13 cellular contexts compared by ENCODE assay signal in genomic region chr9:136401173-136401922, GRCh38. TPM values are rescaled to one million over a fixed set of nuclear protein-coding genes. Genes with fewer than 3 reads are reported as not detected.
A peak's percentile ranks its signal among the peaks of the same experiment; 100 is the strongest.
DNase-seq lines count a peak whose midpoint lies in the region; ATAC-seq and TF ChIP-seq lines count a peak whose summit lies in the region.
"Had no signal": no experiment of that assay in that cellular context is flagged by ENCODE, and none has a peak within 500 bp of the region (broad histone marks: within the 10 kb centered on the region; RNA-seq: fewer than 3 reads in every experiment).

No MANE protein-coding gene starts in this region.

- peak overlapping the region; percentile 98 for H3K27ac ChIP-seq in VCaP
- H3K27ac ChIP-seq: suprapubic skin had no signal

- H3K27me3 Mint-ChIP-seq in stimulated activated naive CD8-positive, alpha-beta T cell treated with anti-CD3 and anti-CD28 coated beads, Interleukin-15, Interleukin-2, amounts not matched to agents 100 ng/mL and 50 ng/mL, for 24 hours, result no peaks in the 10 kb centered on the region
- H3K27me3 Mint-ChIP-seq in endothelial cell (ENCODE audit: unreplicated experiment) (peaks cover 18% of the 10 kb centered on the region), type B pancreatic cell (no peaks in the 10 kb centered on the region)

- DNase-seq in stimulated activated naive CD8-positive, alpha-beta T cell treated with anti-CD3 and anti-CD28 coated beads, Interleukin-15, Interleukin-2, amounts not matched to agents 100 U/mL and 50 U/mL, for 24 hours, result no peak
- no peak for DNase-seq in endothelial cell (ENCODE audit: low spot score)
- no peak for DNase-seq in type B pancreatic cell (ENCODE audit: extremely low spot score, unreplicated experiment)
- DNase-seq in midbrain (lab: John Stamatoyannopoulos, UW), result no peak
- DNase-seq in NCI-H2081 treated with DMSO at 0.1 percent for 48 hours (lab: John Stamatoyannopoulos, UW), result no peak
- DNase-seq: activated CD4-positive, CD25-positive, alpha-beta regulatory T cell treated with anti-CD3 and anti-CD28 coated beads, Interleukin-2, amount 50 U/mL, for 72 hours; adrenal gland; dermis blood vessel endothelial cell; NCI-H2107 had no signal

- ATAC-seq in stimulated activated naive CD8-positive, alpha-beta T cell treated with anti-CD3 and anti-CD28 coated beads, Interleukin-15, Interleukin-2, amounts not matched to agents 100 U/mL and 50 U/mL, for 24 hours, result no peak
- ATAC-seq in HG03378 (IDR thresholded peaks at IDR 0.05; ENCODE audit: unreplicated experiment), result no peak

- H3K9me3 Mint-ChIP-seq in stimulated activated naive CD8-positive, alpha-beta T cell treated with anti-CD3 and anti-CD28 coated beads, Interleukin-15, Interleukin-2, amounts not matched to agents 100 ng/mL and 50 ng/mL, for 24 hours, result no peaks in the 10 kb centered on the region
- H3K9me3 Mint-ChIP-seq in endothelial cell (ENCODE audit: unreplicated experiment) (no peaks in the 10 kb centered on the region), type B pancreatic cell (no peaks in the 10 kb centered on the region)

- H3K27ac Mint-ChIP-seq in stimulated activated naive CD8-positive, alpha-beta T cell treated with anti-CD3 and anti-CD28 coated beads, Interleukin-15, Interleukin-2, amounts not matched to agents 100 ng/mL and 50 ng/mL, for 24 hours, result peak overlapping the region; percentile 50
- H3K27ac Mint-ChIP-seq in endothelial cell (ENCODE audit: unreplicated experiment), result no peak overlapping the region
- peak overlapping the region; percentile 11 for H3K27ac Mint-ChIP-seq in type B pancreatic cell

- peaks cover 65% of the 10 kb centered on the region for H3K4me1 Mint-ChIP-seq in stimulated activated naive CD8-positive, alpha-beta T cell treated with anti-CD3 and anti-CD28 coated beads, Interleukin-15, Interleukin-2, amounts not matched to agents 100 ng/mL and 50 ng/mL, for 24 hours (ENCODE audit: low read depth)
- H3K4me1 Mint-ChIP-seq in endothelial cell (ENCODE audit: unreplicated experiment), result peaks cover 7% of the 10 kb centered on the region
- peaks cover 7% of the 10 kb centered on the region for H3K4me1 Mint-ChIP-seq in type B pancreatic cell (ENCODE audit: unreplicated experiment)

- no peak overlapping the region for H3K4me3 Mint-ChIP-seq in stimulated activated naive CD8-positive, alpha-beta T cell treated with anti-CD3 and anti-CD28 coated beads, Interleukin-15, Interleukin-2, amounts not matched to agents 100 ng/mL and 50 ng/mL, for 24 hours
- H3K4me3 Mint-ChIP-seq in endothelial cell (ENCODE audit: unreplicated experiment), result peak overlapping the region; percentile 37
- H3K4me3 Mint-ChIP-seq in type B pancreatic cell, result peak overlapping the region; percentile 55

- peaks cover 51% of the 10 kb centered on the region for H3K36me3 Mint-ChIP-seq in stimulated activated naive CD8-positive, alpha-beta T cell treated with anti-CD3 and anti-CD28 coated beads, Interleukin-15, Interleukin-2, amounts not matched to agents 100 ng/mL and 50 ng/mL, for 24 hours (ENCODE audit: low read depth)
- peaks cover 22% of the 10 kb centered on the region for H3K36me3 Mint-ChIP-seq in endothelial cell (ENCODE audit: low read depth, unreplicated experiment)
- H3K36me3 Mint-ChIP-seq in type B pancreatic cell, result no peaks in the 10 kb centered on the region

- TF ChIP-seq CTCF in VCaP (conservative IDR thresholded peaks at IDR 0.05) (no peak), endothelial cell (IDR thresholded peaks at IDR 0.05; ENCODE audit: unreplicated experiment) (no peak), type B pancreatic cell (conservative IDR thresholded peaks at IDR 0.05) (no peak)

RNA-seq across cellular contexts. Expression of gene SNAPC4, which starts 1.4 kb away (rescaled TPM):
- total RNA-seq in endothelial cell (ENCODE audit: unreplicated experiment), result 13.5 TPM
- total RNA-seq in type B pancreatic cell (ENCODE audit: low replicate concordance), result 14.4 and 15.7 TPM in 2 replicates

RNA-seq across cellular contexts. Expression of gene ENTR1, which starts 9.1 kb away (rescaled TPM):
- total RNA-seq in endothelial cell (ENCODE audit: unreplicated experiment), result 45.0 TPM
- 49.4 and 77.9 TPM in 2 replicates for total RNA-seq in type B pancreatic cell (ENCODE audit: low replicate concordance)

RNA-seq across cellular contexts. Expression of gene PMPCA, which starts 9.1 kb away (rescaled TPM):
- total RNA-seq in endothelial cell (ENCODE audit: unreplicated experiment) (61.3 TPM), type B pancreatic cell (ENCODE audit: low replicate concordance) (68.1 and 72.1 TPM in 2 replicates)

RNA-seq across cellular contexts. Expression of gene CARD9, which starts 27.9 kb away (rescaled TPM):
- total RNA-seq in endothelial cell (ENCODE audit: unreplicated experiment), result 0.41 TPM
- total RNA-seq in type B pancreatic cell (ENCODE audit: low replicate concordance), result 2.0 and 2.6 TPM in 2 replicates

RNA-seq across cellular contexts. Expression of gene DNLZ, which starts 37.8 kb away (rescaled TPM):
- total RNA-seq in endothelial cell (ENCODE audit: unreplicated experiment) (14.5 TPM), type B pancreatic cell (ENCODE audit: low replicate concordance) (10.4 and 14.0 TPM in 2 replicates)
